In the genomic region with DNA sequence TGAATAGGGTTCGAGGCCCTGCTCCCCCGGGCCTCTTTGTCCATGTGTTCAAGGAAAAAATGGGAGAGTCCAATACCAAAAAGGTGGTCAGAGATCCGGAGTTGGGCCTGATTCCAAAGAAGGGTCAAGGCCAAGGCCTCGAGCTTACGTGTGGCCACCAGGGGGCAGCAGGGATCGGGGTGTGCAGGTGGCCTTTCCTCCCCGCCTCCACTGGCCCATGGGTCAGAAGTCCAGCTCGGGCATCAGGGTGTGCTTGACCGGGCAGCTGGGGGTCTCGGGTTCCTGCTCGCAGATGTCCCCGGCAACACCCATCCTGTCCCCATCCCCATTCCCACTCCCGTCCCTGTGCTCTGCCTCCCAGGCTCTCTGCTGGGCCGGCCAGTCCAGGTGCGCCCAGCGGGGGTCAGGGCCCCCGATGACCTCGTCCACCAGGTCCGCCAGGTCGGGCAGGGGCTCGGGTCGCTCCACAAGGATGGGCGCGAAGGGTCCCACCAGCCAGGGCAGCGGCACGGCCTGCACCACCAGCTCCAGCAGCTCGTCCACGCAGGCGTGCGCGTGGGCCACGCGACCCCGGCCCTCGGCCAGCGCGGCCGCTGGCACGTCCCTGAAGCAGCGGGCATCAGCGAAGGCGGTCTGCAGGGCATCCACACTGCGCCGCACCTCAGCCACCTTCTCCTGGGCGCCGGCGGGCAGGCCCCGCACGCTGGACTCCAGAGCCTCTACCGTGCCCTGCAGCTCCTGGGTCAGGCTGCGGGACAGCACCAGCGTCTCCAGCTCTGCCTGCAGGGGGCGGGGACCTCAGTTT, we compare ENCODE assay signal across 8 cellular contexts. TPM values are rescaled to one million over a fixed set of nuclear protein-coding genes. Genes with fewer than 3 reads are reported as not detected.
DNase-seq lines count a peak whose midpoint lies in the region; ATAC-seq, FAIRE-seq and TF ChIP-seq lines count a peak whose summit lies in the region.

No MANE protein-coding gene starts in this region.

- TF ChIP-seq CTCF in epithelial cell of proximal tubule (conservative IDR thresholded peaks at IDR 0.05; ENCODE audit: low read depth, low read length) (peak; percentile 91), ovary (IDR thresholded peaks at IDR 0.05) (peak in 2 of 3 donors; percentile 1 to 39)

- intact Hi-C loops in ovary (cut with DNase I): no loop called here

- H3K4me1 ChIP-seq in ovary (ENCODE audit: insufficient read depth): peaks cover 13% of the 10 kb centered on the region

- no peak for FAIRE-seq in GM19239 (lab: Jason Lieb, UNC)

- no peak overlapping the region for H3K27ac ChIP-seq in ovary

- no peaks in the 10 kb centered on the region for H3K27me3 ChIP-seq in ovary

- no peak for TF ChIP-seq POLR2A in ovary (IDR thresholded peaks at IDR 0.05)

- ATAC-seq in HG03442 (IDR thresholded peaks at IDR 0.05; ENCODE audit: unreplicated experiment): no peak

- H3K9me3 ChIP-seq in ovary: no peaks in the 10 kb centered on the region

- DNase-seq in AML-193 (lab: John Stamatoyannopoulos, UW): peak; percentile 15 to 43
- peak; percentile 71 for DNase-seq in GM19239 (ENCODE audit: insufficient read length, low spot score)
- DNase-seq in SHP77 (lab: John Stamatoyannopoulos, UW): peak; percentile 15 to 59
- DNase-seq in epithelial cell of proximal tubule (ENCODE audit: low read depth): no peak
- peak in 4 of 5 donors; percentile 45 to 77 (median 56) for DNase-seq in ovary
- no peak for DNase-seq in hepatic stellate cell (ENCODE audit: low spot score)
- DNase-seq in ecto neural progenitor cell (ENCODE audit: low spot score): no peak

- WGBS in ovary, 3 donors: 76 to 79% (median 78%) methylated on average over 49 to 53 of the region's 53 CpGs

- TF ChIP-seq EP300 in ovary (IDR thresholded peaks at IDR 0.05): no peak

- H3K4me3 ChIP-seq in epithelial cell of proximal tubule (ENCODE audit: low read depth, low read length) (no peak overlapping the region), ovary (no peak overlapping the region)

- no peaks in the 10 kb centered on the region for H3K36me3 ChIP-seq in ovary

RNA-seq across cellular contexts. Expression of gene PLIN4, which starts 5.2 kb away (rescaled TPM):
- total RNA-seq in epithelial cell of proximal tubule (not detected in 2 replicates), ovary (10 to 100 TPM in 5 of 7 donors, 1 to 10 TPM in 2; 3.7 to 55.1 (median 23.6) TPM)
- polyA plus RNA-seq in ovary: 1 to 10 TPM; 1.6 to 9.6 TPM

RNA-seq across cellular contexts. Expression of gene PLIN5, which starts 11.5 kb away (rescaled TPM):
- total RNA-seq in epithelial cell of proximal tubule (0.06 TPM in 1 of 2 replicates, not detected in the other), ovary (100 to 1,000 TPM in 4 of 7 donors, 10 to 100 TPM in 3; 26.0 to 149 (median 131) TPM)
- 10 to 100 TPM in 1 of 2 donors, 1 to 10 TPM in 1; 8.8 to 85.0 TPM for polyA plus RNA-seq in ovary

RNA-seq across cellular contexts. Expression of gene LRG1, which starts 16.3 kb away (rescaled TPM):
- total RNA-seq in epithelial cell of proximal tubule (0.35 TPM in 1 of 2 replicates, not detected in the other), ovary (1 to 10 TPM; 1.3 to 7.6 (median 3.6) TPM)
- polyA plus RNA-seq in ovary: 1 to 10 TPM in 1 of 2 donors, under 1 TPM in 1; 0.33 to 2.1 TPM

RNA-seq across cellular contexts. Expression of gene SEMA6B, which starts 36.0 kb away (rescaled TPM):
- total RNA-seq in epithelial cell of proximal tubule (0.65 TPM in 1 of 2 replicates, not detected in the other), ovary (1 to 10 TPM; 1.3 to 9.7 (median 5.5) TPM)
- polyA plus RNA-seq in ovary: 1 to 10 TPM in 1 of 2 donors, under 1 TPM in 1; 0.77 to 7.6 TPM

RNA-seq across cellular contexts. Expression of gene HDGFL2, which starts 51.4 kb away (rescaled TPM):
- total RNA-seq in epithelial cell of proximal tubule (91.8 and 93.8 TPM in 2 replicates), ovary (10 to 100 TPM; 36.2 to 77.2 (median 64.4) TPM)
- 10 to 100 TPM; 28.5 to 63.0 TPM for polyA plus RNA-seq in ovary

Comparison
In these comparisons a context has a peak if more than half of its experiments do, and no peak if none do; other contexts are left out.
1. DNase-seq: peak in AML-193 (2 of 2), GM19239 (single experiment), SHP77 (2 of 2) and ovary (4 of 5); none in epithelial cell of proximal tubule (single experiment), hepatic stellate cell (single experiment) and ecto neural progenitor cell (single experiment).
2. RNA of gene PLIN5, which starts 11.5 kb away (total RNA-seq): 26.0 to 149 TPM in ovary; 0.06 TPM in epithelial cell of proximal tubule; every median in the first group is over 10 times any median in the second.